In genomic region chr6:39309942-39310531, GRCh38 we compare ENCODE assay signal across 8 cellular contexts. TPM values are rescaled to one million over a fixed set of nuclear protein-coding genes. Genes with fewer than 3 reads are reported as not detected.
DNase-seq lines count a peak whose midpoint lies in the region; ATAC-seq, FAIRE-seq and TF ChIP-seq lines count a peak whose summit lies in the region.

No MANE protein-coding gene starts in this region.

- H3K27me3 Mint-ChIP-seq in GM23338 (ENCODE audit: insufficient read depth, low read depth, poor library complexity) (peaks cover 46% of the 10 kb centered on the region), mesothelial cell of epicardium (ENCODE audit: low read depth) (peaks cover 78% of the 10 kb centered on the region)
- H3K27me3 Mint-ChIP-seq in activated CD8-positive, alpha-beta T cell treated with anti-CD3 and anti-CD28 coated beads for 36 hours: peaks cover 27% of the 10 kb centered on the region

- TF ChIP-seq RAD21 in H1 (IDR thresholded peaks at IDR 0.05 in 1 of 2, conservative IDR thresholded peaks at IDR 0.05 in 1 of 2; ENCODE audit: low read depth in 2 of 2, low read length in 2 of 2): peak; percentile 99 to 100

- TF ChIP-seq CTCF in C4-2B (conservative IDR thresholded peaks at IDR 0.05) (peak; percentile 92), GM23338 (conservative IDR thresholded peaks at IDR 0.05; ENCODE audit: low read depth in 2 of 2) (peak; percentile 96 to 99), H1 (IDR thresholded peaks at IDR 0.05; ENCODE audit: control extremely low read depth in 1 of 3, insufficient read depth in 1 of 3, low read depth in 1 of 3, low read length in 3 of 3) (peak in 2 of 3 experiments; percentile 97 to 99; a peak in 3 of 4 replicates), mesothelial cell of epicardium (IDR thresholded peaks at IDR 0.05; ENCODE audit: unreplicated experiment) (peak; percentile 91)
- peak; percentile 77 for TF ChIP-seq CTCF in activated CD8-positive, alpha-beta T cell treated with anti-CD3 and anti-CD28 coated beads for 36 hours (IDR thresholded peaks at IDR 0.05)

- H3K4me3 Mint-ChIP-seq in GM23338 (no peak overlapping the region), mesothelial cell of epicardium (no peak overlapping the region)
- H3K4me3 Mint-ChIP-seq in activated CD8-positive, alpha-beta T cell treated with anti-CD3 and anti-CD28 coated beads for 36 hours: no peak overlapping the region

- H2BK20ac ChIP-seq in H1 (ENCODE audit: low read length): no peak overlapping the region

- peaks cover 6% of the 10 kb centered on the region; the same call in 1 of the 2 replicates for H3K4me1 ChIP-seq in GM23338 (ENCODE audit: insufficient read depth)
- H3K4me1 ChIP-seq in H1 (replicated peaks in 1 of 4; ENCODE audit: control insufficient read depth in 3 of 4, insufficient read depth in 4 of 4, low read length in 3 of 4): peaks cover 0 to 5% (median 3%) of the 10 kb centered on the region in 4 experiments; a peak in 4 of 7 replicates

- H3K79me2 ChIP-seq in GM23338 (replicated peaks; ENCODE audit: insufficient read depth): no peaks in the 10 kb centered on the region
- H3K79me2 ChIP-seq in H1 (ENCODE audit: control insufficient read depth in 1 of 2, insufficient read depth in 2 of 2, low read length in 2 of 2): no peaks in the 10 kb centered on the region

- H4K5ac ChIP-seq in H1 (ENCODE audit: insufficient read length, low read depth, low read length): no peak overlapping the region

- ATAC-seq in GM23338: peak; percentile 53
- ATAC-seq in activated CD8-positive, alpha-beta T cell treated with anti-CD3 and anti-CD28 coated beads for 36 hours: peak; percentile 83
- ATAC-seq in GM21825 (IDR thresholded peaks at IDR 0.05; ENCODE audit: unreplicated experiment): no peak

- no peaks in the 10 kb centered on the region for H3K9me2 ChIP-seq in GM23338 (ENCODE audit: insufficient read depth)

- H3K23me2 ChIP-seq in H1 (ENCODE audit: low read depth, low read length): peaks cover 12% of the 10 kb centered on the region; the same call in 1 of the 2 replicates

- peaks cover 4% of the 10 kb centered on the region; the same call in 2 of the 3 replicates for H3K4me1 Mint-ChIP-seq in GM23338
- H3K4me1 Mint-ChIP-seq in activated CD8-positive, alpha-beta T cell treated with anti-CD3 and anti-CD28 coated beads for 36 hours (ENCODE audit: low read depth): peaks cover 2% of the 10 kb centered on the region
- peaks cover 1% of the 10 kb centered on the region for H3K4me1 Mint-ChIP-seq in mesothelial cell of epicardium

- H3K36me3 ChIP-seq in GM23338 (ENCODE audit: insufficient read depth): no peaks in the 10 kb centered on the region
- no peaks in the 10 kb centered on the region for H3K36me3 ChIP-seq in H1 (ENCODE audit: control insufficient read depth in 2 of 4, insufficient read depth in 4 of 4, low read length in 3 of 4)

- H2AFZ ChIP-seq in GM23338: no peak overlapping the region
- no peak overlapping the region for H2AFZ ChIP-seq in H1 (ENCODE audit: low read length)

- POLR2A ChIA-PET in activated CD8-positive, alpha-beta T cell treated with anti-CD3 and anti-CD28 coated beads for 36 hours (lab: Charles Lee): interaction anchor here (0.5 kb wide), 2 partner anchors 112 to 140 kb away, joined by 3 read pairs; no protein-coding TSS in a partner anchor
- POLR2A ChIA-PET in H1 (lab: Charles Lee; ENCODE audit: partially characterized antibody): interaction anchor here (2.4 kb wide), 1 partner anchor 144 kb away, joined by 5 read pairs; no protein-coding TSS in a partner anchor

- H2BK5ac ChIP-seq in H1 (ENCODE audit: low read depth, low read length): no peak overlapping the region

- H3K27ac ChIP-seq in C4-2B (no peak overlapping the region), GM23338 (ENCODE audit: low read depth) (no peak overlapping the region), H1 (ENCODE audit: low read depth, low read length) (no peak overlapping the region)

- H3K27me3 ChIP-seq in GM23338 (ENCODE audit: insufficient read depth): peaks cover 41% of the 10 kb centered on the region
- H3K27me3 ChIP-seq in H1 (replicated peaks in 1 of 4; ENCODE audit: control insufficient read depth in 3 of 4, extremely low read depth in 1 of 4, insufficient read depth in 3 of 4, low read length in 3 of 4): peaks cover 21 to 43% (median 38%) of the 10 kb centered on the region in 4 experiments

- CTCF ChIA-PET in activated CD8-positive, alpha-beta T cell treated with anti-CD3 and anti-CD28 coated beads for 36 hours (lab: Charles Lee): interaction anchor here (0.6 to 14.3 kb wide), 47 partner anchors 7 to 438 kb away, joined by 3 to 321 read pairs (median 4); partner anchors contain the start of gene SAYSD1
- CTCF ChIA-PET in H1 (lab: Charles Lee; ENCODE audit: partially characterized antibody): interaction anchor here (0.6 to 47.4 kb wide), 51 partner anchors 9 to 1057 kb away, joined by 3 to 1738 read pairs (median 4); partner anchors contain the start of genes KCNK16, KCNK5 and SAYSD1

- H4K8ac ChIP-seq in H1 (ENCODE audit: extremely low read depth, insufficient read depth, low read length): no peak overlapping the region

- no peak for TF ChIP-seq POLR2A in H1 (IDR thresholded peaks at IDR 0.05; ENCODE audit: control extremely low read depth in 1 of 2, low read depth in 2 of 2, low read length in 2 of 2)

- H3F3A ChIP-seq in GM23338 (replicated peaks; ENCODE audit: low read depth): no peaks in the 10 kb centered on the region

- H3K9me3 ChIP-seq in H1 (ENCODE audit: insufficient read depth in 2 of 2, low read depth in 1 of 2, low read length in 1 of 2): no peaks in the 10 kb centered on the region

- H2BK15ac ChIP-seq in H1 (ENCODE audit: low read length): 0 out of 2 replicates have a peak overlapping the region, but pooled peaks have one; percentile 19

- H3K4me2 ChIP-seq in GM23338 (no peak overlapping the region), H1 (ENCODE audit: insufficient read depth in 1 of 2, low read depth in 2 of 2, low read length in 2 of 2) (no peak overlapping the region)

- H3K36me3 Mint-ChIP-seq in GM23338 (ENCODE audit: low read depth) (no peaks in the 10 kb centered on the region), mesothelial cell of epicardium (no peaks in the 10 kb centered on the region)
- no peaks in the 10 kb centered on the region for H3K36me3 Mint-ChIP-seq in activated CD8-positive, alpha-beta T cell treated with anti-CD3 and anti-CD28 coated beads for 36 hours (ENCODE audit: low read depth)

- FAIRE-seq in H1 (lab: Jason Lieb, UNC): peak; percentile 95

- no peak overlapping the region for H2BK12ac ChIP-seq in H1 (ENCODE audit: low read depth, low read length)

- H3K27ac Mint-ChIP-seq in GM23338 (no peak overlapping the region), mesothelial cell of epicardium (no peak overlapping the region)
- no peak overlapping the region for H3K27ac Mint-ChIP-seq in activated CD8-positive, alpha-beta T cell treated with anti-CD3 and anti-CD28 coated beads for 36 hours

- no peak overlapping the region; the same call in 1 of the 2 replicates for H3K18ac ChIP-seq in H1 (ENCODE audit: extremely low read depth, low read length)

- no peak overlapping the region for H2BK120ac ChIP-seq in H1 (replicated peaks; ENCODE audit: low read depth, low read length)

- H3K79me1 ChIP-seq in H1 (ENCODE audit: low read depth, low read length): no peaks in the 10 kb centered on the region

- H3K9me3 Mint-ChIP-seq in GM23338: no peaks in the 10 kb centered on the region
- H3K9me3 Mint-ChIP-seq in activated CD8-positive, alpha-beta T cell treated with anti-CD3 and anti-CD28 coated beads for 36 hours: no peaks in the 10 kb centered on the region
- peaks cover 3% of the 10 kb centered on the region for H3K9me3 Mint-ChIP-seq in mesothelial cell of epicardium

- H3K23ac ChIP-seq in H1 (ENCODE audit: insufficient read length): no peak overlapping the region

- no peak for TF ChIP-seq EP300 in H1 (IDR thresholded peaks at IDR 0.05; ENCODE audit: borderline replicate concordance in 1 of 2, low read depth in 2 of 2, low read length in 2 of 2)

- no peak overlapping the region for H2AK5ac ChIP-seq in H1 (ENCODE audit: low read depth, low read length)

- no peaks in the 10 kb centered on the region for H4K20me1 ChIP-seq in GM23338 (replicated peaks; ENCODE audit: insufficient read depth)
- H4K20me1 ChIP-seq in H1 (replicated peaks in 1 of 2; ENCODE audit: control insufficient read depth in 1 of 2, insufficient read depth in 2 of 2, low read length in 2 of 2): peaks cover 0 to 2% of the 10 kb centered on the region in 2 experiments

- H3K4me3 ChIP-seq in GM23338: no peak overlapping the region
- no peak overlapping the region for H3K4me3 ChIP-seq in H1 (ENCODE audit: extremely low read depth in 1 of 4, insufficient read depth in 2 of 4, low read depth in 3 of 4, low read length in 4 of 4)

- no peak overlapping the region for H3K56ac ChIP-seq in H1 (replicated peaks; ENCODE audit: insufficient read length, low read depth, low read length)

- WGBS in H1 (ENCODE audit: extremely low coverage in 1 of 2, insufficient coverage in 1 of 2, insufficient read length in 1 of 2, insufficient replicate concordance in 2 of 2, low coverage in 1 of 2, low lambda C conversion rate in 2 of 2, missing lambda C conversion rate in 1 of 2), 2 experiments: 41% methylated on average over 7 of the region's 7 CpGs; no CpG with 5 or more reads in 1 of the 2 experiments

- H3K4ac ChIP-seq in H1 (replicated peaks; ENCODE audit: insufficient read length, low read depth, low read length): no peak overlapping the region

- H3K14ac ChIP-seq in H1 (ENCODE audit: insufficient read length): no peak overlapping the region

- intact Hi-C loops in activated CD8-positive, alpha-beta T cell treated with anti-CD3 and anti-CD28 coated beads for 36 hours (cut with micrococcal nuclease): loop anchor here (2.0 to 10.0 kb wide), 2 partner anchors 85 to 313 kb away; partner anchors contain the start of gene KCNK5

- DNase-seq in GM23338 (ENCODE audit: low spot score) (peak; percentile 89), NCI-H446 (lab: John Stamatoyannopoulos, UW) (peak; percentile 83 to 88), H1 (ENCODE audit: low read depth in 1 of 2, low spot score in 2 of 2) (peak; percentile 53 to 92), mesothelial cell of epicardium (ENCODE audit: low spot score in 2 of 2, unreplicated experiment in 2 of 2) (peak; percentile 51 to 82)
- DNase-seq in activated CD8-positive, alpha-beta T cell treated with anti-CD3 and anti-CD28 coated beads for 36 hours: peak; percentile 68
- peak; percentile 78 for DNase-seq in stimulated activated CD8-positive, alpha-beta memory T cell treated with anti-CD3 and anti-CD28 coated beads, Interleukin-4, amount 100 ng/mL, for 48 hours

- no peak overlapping the region for H4K91ac ChIP-seq in H1 (replicated peaks; ENCODE audit: insufficient read length, low read length)

- H3K9ac ChIP-seq in H1 (replicated peaks in 1 of 4; ENCODE audit: extremely low read depth in 1 of 4, low read depth in 3 of 4, low read length in 3 of 4): no peak overlapping the region

RNA-seq across cellular contexts. Expression of gene KCNK17, which starts 4.2 kb away (rescaled TPM):
- 3.1 and 3.2 TPM in 2 replicates for total RNA-seq in GM23338 (2014; rRNA removed; shearing (Covaris generic))
- polyA plus RNA-seq in GM23338 (2016; fragmentation: Nextera tagmentation; extraction: Ambion mirVana) (1.2 and 2.2 TPM in 2 replicates), H1 (2011; rRNA removed) (3.4 and 3.8 TPM in 2 replicates)
- total RNA-seq in activated CD8-positive, alpha-beta T cell treated with anti-CD3 and anti-CD28 coated beads for 36 hours: not detected
- total RNA-seq in H1 (2021; fragmentation: NEBNext Ultra II Directional; extraction: Animal tissue kit (Norgen Biotek cat#: 25700)): 2.9 and 3.0 TPM in 2 replicates
- 3.5 TPM for polyA plus RNA-seq in H1 (2011; cell fraction: cytosol; rRNA removed)
- polyA plus RNA-seq in H1 (2011; cell fraction: nucleus; rRNA removed): 8.8 TPM
- polyA plus RNA-seq in H1 (2012, experiment 1 of 2): 3.5 to 5.5 TPM (median 4.0 TPM) in 4 replicates
- polyA plus RNA-seq in H1 (2012, experiment 2 of 2): 2.8 TPM
- 3.1 TPM for polyA plus RNA-seq in H1 (2013, experiment 1 of 2)
- polyA plus RNA-seq in H1 (2013, experiment 2 of 2): 3.1 TPM
- polyA minus RNA-seq in H1 (2011; rRNA and poly(A)+ RNA removed): 1.2 and 2.0 TPM in 2 replicates
- polyA minus RNA-seq in H1 (2011; cell fraction: cytosol; rRNA and poly(A)+ RNA removed): 2.1 TPM
- 3.5 TPM for polyA minus RNA-seq in H1 (2011; cell fraction: nucleus; rRNA and poly(A)+ RNA removed)
- not detected in 3 replicates for total RNA-seq in mesothelial cell of epicardium

RNA-seq across cellular contexts. Expression of gene KCNK16, which starts 12.5 kb away (rescaled TPM):
- not detected in 2 replicates for total RNA-seq in GM23338 (2014; rRNA removed; shearing (Covaris generic))
- polyA plus RNA-seq in GM23338 (2016; fragmentation: Nextera tagmentation; extraction: Ambion mirVana) (not detected in 2 replicates), H1 (2011; rRNA removed) (not detected in 2 replicates)
- total RNA-seq in activated CD8-positive, alpha-beta T cell treated with anti-CD3 and anti-CD28 coated beads for 36 hours: not detected
- not detected in 2 replicates for total RNA-seq in H1 (2021; fragmentation: NEBNext Ultra II Directional; extraction: Animal tissue kit (Norgen Biotek cat#: 25700))
- not detected for polyA plus RNA-seq in H1 (2011; cell fraction: cytosol; rRNA removed)
- polyA plus RNA-seq in H1 (2011; cell fraction: nucleus; rRNA removed): not detected
- not detected in 4 replicates for polyA plus RNA-seq in H1 (2012, experiment 1 of 2)
- polyA plus RNA-seq in H1 (2012, experiment 2 of 2): not detected
- not detected for polyA plus RNA-seq in H1 (2013, experiment 1 of 2)
- not detected for polyA plus RNA-seq in H1 (2013, experiment 2 of 2)
- not detected in 2 replicates for polyA minus RNA-seq in H1 (2011; rRNA and poly(A)+ RNA removed)
- polyA minus RNA-seq in H1 (2011; cell fraction: cytosol; rRNA and poly(A)+ RNA removed): not detected
- not detected for polyA minus RNA-seq in H1 (2011; cell fraction: nucleus; rRNA and poly(A)+ RNA removed)
- not detected in 3 replicates for total RNA-seq in mesothelial cell of epicardium
